In the genomic region with DNA sequence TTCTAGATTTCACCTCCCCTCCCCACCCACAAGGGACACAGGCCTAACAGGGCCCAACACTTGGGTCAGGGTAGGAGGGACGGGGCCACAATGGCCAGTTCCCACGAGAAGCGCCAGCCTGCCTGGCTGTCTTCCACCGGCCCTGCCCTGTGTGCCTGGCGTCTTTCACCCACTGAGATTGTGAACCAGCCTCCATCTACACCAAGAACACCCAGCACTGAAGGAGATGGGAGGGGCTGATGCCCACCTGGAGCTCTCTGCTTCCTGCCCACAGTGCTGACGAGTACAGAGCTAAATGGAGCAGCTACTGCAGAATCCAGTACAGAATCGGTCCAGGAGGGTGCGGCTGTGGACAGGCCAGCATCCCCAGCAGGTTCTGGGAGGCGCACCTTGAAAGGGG, we compare ENCODE assay signal across 4 cellular contexts.
TF ChIP-seq lines count a peak whose summit lies in the region.

No MANE protein-coding gene starts in this region.

TF ChIP-seq in SK-N-SH, 30 proteins besides CTCF, POLR2A, EP300 and RAD21:
- TF ChIP-seq SMC3 (IDR thresholded peaks at IDR 0.05; ENCODE audit: low read depth, low read length) (no peak), POLR2AphosphoS5 (IDR thresholded peaks at IDR 0.05; ENCODE audit: low read depth, low read length) (peak; percentile 26; the same call in 1 of the 2 replicates), FOSL2 (IDR thresholded peaks at IDR 0.05; ENCODE audit: borderline replicate concordance, low read depth) (no peak)

TF ChIP-seq in SK-N-SH treated with all-trans-retinoic acid at 6 μM for 48 hours, 23 proteins besides CTCF, POLR2A, EP300 and RAD21:
- TF ChIP-seq ZNF565 (CRISPR knock-in tag; conservative IDR thresholded peaks at IDR 0.05; ENCODE audit: low read depth): no peak

TF ChIP-seq in IMR-90, 13 proteins besides CTCF, POLR2A, EP300 and RAD21:
- no peak for TF ChIP-seq NFE2L2 (IDR thresholded peaks at IDR 0.05; ENCODE audit: low read depth, low read length)
- no peak for TF ChIP-seq MXI1 (IDR thresholded peaks at IDR 0.05; ENCODE audit: borderline replicate concordance, low read depth, low read length)
TF ChIP-seq in IMR-90: peak in this region for 0.

TF ChIP-seq in K562, 482 proteins besides CTCF, POLR2A, EP300 and RAD21:
- no peak for TF ChIP-seq ZNF584 (CRISPR knock-in tag; IDR thresholded peaks at IDR 0.05; ENCODE audit: low read depth)
- peak; percentile 34; the same call in 1 of the 2 replicates for TF ChIP-seq POLR2G (IDR thresholded peaks at IDR 0.05; ENCODE audit: low read depth, low read length)
